Comparison of ENCODE assay signal across 8 cellular contexts in genomic region chr5:151085517-151086031, GRCh38. TPM values are rescaled to one million over a fixed set of nuclear protein-coding genes. Genes with fewer than 3 reads are reported as not detected.
DNase-seq lines count a peak whose midpoint lies in the region; ATAC-seq and TF ChIP-seq lines count a peak whose summit lies in the region.

No MANE protein-coding gene starts in this region.

- H3K36me3 ChIP-seq in GM06990 (ENCODE audit: control insufficient read depth, insufficient read depth, low read length): no peaks in the 10 kb centered on the region
- H3K36me3 ChIP-seq in RWPE2 (ENCODE audit: low read depth): no peaks in the 10 kb centered on the region
- H3K36me3 ChIP-seq in neuronal stem cell (replicated peaks in 1 of 2; ENCODE audit: control insufficient read depth in 2 of 2, insufficient read depth in 2 of 2, low read length in 2 of 2): no peaks in the 10 kb centered on the region
- no peaks in the 10 kb centered on the region for H3K36me3 ChIP-seq in MM.1S (replicated peaks; ENCODE audit: insufficient read depth, low read length)

- H2BK5ac ChIP-seq in neuronal stem cell (ENCODE audit: low read length): no peak overlapping the region

- H3K9ac ChIP-seq in neuronal stem cell (ENCODE audit: low read depth, low read length, poor library complexity) (no peak overlapping the region), MM.1S (ENCODE audit: low read length) (no peak overlapping the region)

- no peaks in the 10 kb centered on the region for H4K20me1 ChIP-seq in MM.1S (ENCODE audit: insufficient read depth, low read length)

- no peak overlapping the region for H2BK15ac ChIP-seq in neuronal stem cell (ENCODE audit: low read length)

- peaks cover 24% of the 10 kb centered on the region for H3F3A ChIP-seq in MM.1S (ENCODE audit: insufficient read depth, low read length)

- H3K4ac ChIP-seq in neuronal stem cell (ENCODE audit: low read length): no peak overlapping the region

- no peak overlapping the region for H3K14ac ChIP-seq in neuronal stem cell (ENCODE audit: low read length)

- H3K9me2 ChIP-seq in MM.1S (replicated peaks; ENCODE audit: insufficient read depth, low read length): no peaks in the 10 kb centered on the region

- H3K79me2 ChIP-seq in MM.1S (ENCODE audit: low read length): peaks cover 21% of the 10 kb centered on the region

- TF ChIP-seq CTCF in GM06990 (IDR thresholded peaks at IDR 0.05; ENCODE audit: insufficient read depth, low read length, poor library complexity, severe bottlenecking): no peak
- TF ChIP-seq CTCF in RWPE2 (IDR thresholded peaks at IDR 0.05; ENCODE audit: poor library complexity, severe bottlenecking): no peak
- no peak for TF ChIP-seq CTCF in coronary artery (IDR thresholded peaks at IDR 0.05)
- TF ChIP-seq CTCF in MM.1S (IDR thresholded peaks at IDR 0.05; ENCODE audit: low read length): no peak

- H3K4me3 ChIP-seq in GM06990 (replicated peaks; ENCODE audit: low read depth, low read length) (peak overlapping the region; percentile 86), RWPE2 (ENCODE audit: severe bottlenecking) (no peak overlapping the region), coronary artery (no peak overlapping the region), neuronal stem cell (ENCODE audit: low read length in 2 of 2) (no peak overlapping the region), MM.1S (ENCODE audit: low read length) (no peak overlapping the region)

- no peak overlapping the region for H4K91ac ChIP-seq in neuronal stem cell (ENCODE audit: low read depth, low read length, poor library complexity)

- H3K9me3 ChIP-seq in RWPE2 (ENCODE audit: severe bottlenecking) (no peaks in the 10 kb centered on the region), neuronal stem cell (replicated peaks in 1 of 2; ENCODE audit: control insufficient read depth in 2 of 2, insufficient read depth in 1 of 2, low read depth in 1 of 2, low read length in 2 of 2) (no peaks in the 10 kb centered on the region), MM.1S (replicated peaks; ENCODE audit: insufficient read depth, low read length) (no peaks in the 10 kb centered on the region)

- H3K4me2 ChIP-seq in neuronal stem cell (ENCODE audit: insufficient read depth, low read length, poor library complexity, severe bottlenecking) (no peak overlapping the region), MM.1S (ENCODE audit: low read depth, low read length) (no peak overlapping the region; the same call in 1 of the 2 replicates)

- H3K18ac ChIP-seq in neuronal stem cell (ENCODE audit: low read length): peak overlapping the region; percentile 64

- H2BK12ac ChIP-seq in neuronal stem cell (ENCODE audit: low read length): no peak overlapping the region

- H3K4me1 ChIP-seq in RWPE2 (ENCODE audit: insufficient read depth, poor library complexity, severe bottlenecking) (peaks cover 36% of the 10 kb centered on the region), neuronal stem cell (ENCODE audit: control insufficient read depth in 2 of 2, insufficient read depth in 1 of 2, low read depth in 1 of 2, low read length in 2 of 2) (no peaks in the 10 kb centered on the region), MM.1S (ENCODE audit: low read length) (peaks cover 47% of the 10 kb centered on the region)

- peaks cover 2% of the 10 kb centered on the region for H3K79me1 ChIP-seq in neuronal stem cell (ENCODE audit: low read depth, low read length)

- DNase-seq in GM06990 (ENCODE audit: extremely low read depth, insufficient read length) (no peak), RWPE2 (ENCODE audit: low spot score) (no peak), coronary artery (ENCODE audit: low spot score) (no peak), neuronal stem cell (ENCODE audit: low spot score) (no peak), NCI-H524 (lab: John Stamatoyannopoulos, UW) (no peak), HCEC 1CT (no peak), MM.1S (no peak)

- H3K27me3 ChIP-seq in GM06990 (replicated peaks; ENCODE audit: control insufficient read depth, insufficient read depth, low read length) (no peaks in the 10 kb centered on the region), RWPE2 (ENCODE audit: insufficient read depth, poor library complexity, severe bottlenecking) (no peaks in the 10 kb centered on the region), neuronal stem cell (ENCODE audit: control insufficient read depth in 3 of 3, insufficient read depth in 3 of 3, low read depth in 1 of 3, low read length in 3 of 3) (peaks cover 0 to 10% (median 0%) of the 10 kb centered on the region in 3 experiments), MM.1S (replicated peaks; ENCODE audit: insufficient read depth, low read length) (no peaks in the 10 kb centered on the region)

- H2AFZ ChIP-seq in neuronal stem cell (ENCODE audit: low read length) (peak overlapping the region; percentile 64), MM.1S (ENCODE audit: low read length) (no peak overlapping the region)

- WGBS in neuronal stem cell (ENCODE audit: extremely low coverage in 2 of 2, insufficient read length in 2 of 2, insufficient replicate concordance in 1 of 2), 2 donors: no CpG with 5 or more reads among the region's 9 CpGs

- H2AK5ac ChIP-seq in neuronal stem cell (ENCODE audit: low read depth, low read length): no peak overlapping the region

- ATAC-seq in RWPE2 (ENCODE audit: low read depth) (no peak; the same call in 2 of the 3 replicates), GM18517 (IDR thresholded peaks at IDR 0.05; ENCODE audit: unreplicated experiment) (no peak)

- H2BK120ac ChIP-seq in neuronal stem cell (ENCODE audit: low read depth, low read length): no peak overlapping the region

- peak overlapping the region; percentile 84 for H3K27ac ChIP-seq in RWPE2 (ENCODE audit: poor library complexity, severe bottlenecking)
- peak overlapping the region; percentile 64 to 75 for H3K27ac ChIP-seq in coronary artery
- H3K27ac ChIP-seq in neuronal stem cell (replicated peaks; ENCODE audit: low read length): no peak overlapping the region
- no peak overlapping the region for H3K27ac ChIP-seq in MM.1S (ENCODE audit: low read length)

- no peak overlapping the region for H4K8ac ChIP-seq in neuronal stem cell (ENCODE audit: low read depth, low read length)

- no peak overlapping the region for H3K23ac ChIP-seq in neuronal stem cell (ENCODE audit: low read depth, low read length, poor library complexity)

RNA-seq across cellular contexts. Expression of gene TNIP1, which starts 4.7 kb away (rescaled TPM):
- 23.9 TPM for polyA plus RNA-seq in neuronal stem cell (2013, experiment 1 of 2)
- 23.0 TPM for polyA plus RNA-seq in neuronal stem cell (2013, experiment 2 of 2)

Comparison
In these comparisons a context has a peak if more than half of its experiments do, and no peak if none do; other contexts are left out.
1. H3K27ac ChIP-seq: peak in RWPE2 (single experiment) and coronary artery (2 of 2); none in neuronal stem cell (single experiment) and MM.1S (single experiment).